In the genomic region with DNA sequence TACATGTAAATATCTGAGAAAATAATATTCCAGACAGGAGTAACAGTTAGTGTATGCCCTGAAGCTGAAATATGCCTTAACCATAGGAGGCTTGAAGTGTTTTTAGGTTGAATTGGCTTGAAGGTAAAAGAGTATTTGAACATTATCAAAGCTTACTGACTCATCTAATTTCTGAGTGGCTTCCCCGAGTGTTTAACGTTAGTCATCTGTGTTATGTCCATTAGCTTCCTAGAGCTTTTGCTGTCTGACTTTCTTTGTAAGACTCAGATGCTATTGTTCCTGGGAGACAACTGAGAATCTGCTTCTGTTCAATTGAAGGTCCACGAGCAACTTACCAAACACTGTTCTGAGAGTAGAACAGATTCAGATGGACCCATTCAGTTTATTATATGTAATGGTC, we compare ENCODE assay signal across 1 cellular context.
TF ChIP-seq lines count a peak whose summit lies in the region.

No MANE protein-coding gene starts in this region.

TF ChIP-seq in HCT116, 20 proteins besides CTCF, POLR2A, EP300 and RAD21 (continued from another document):
- TF ChIP-seq, protein P1, sequence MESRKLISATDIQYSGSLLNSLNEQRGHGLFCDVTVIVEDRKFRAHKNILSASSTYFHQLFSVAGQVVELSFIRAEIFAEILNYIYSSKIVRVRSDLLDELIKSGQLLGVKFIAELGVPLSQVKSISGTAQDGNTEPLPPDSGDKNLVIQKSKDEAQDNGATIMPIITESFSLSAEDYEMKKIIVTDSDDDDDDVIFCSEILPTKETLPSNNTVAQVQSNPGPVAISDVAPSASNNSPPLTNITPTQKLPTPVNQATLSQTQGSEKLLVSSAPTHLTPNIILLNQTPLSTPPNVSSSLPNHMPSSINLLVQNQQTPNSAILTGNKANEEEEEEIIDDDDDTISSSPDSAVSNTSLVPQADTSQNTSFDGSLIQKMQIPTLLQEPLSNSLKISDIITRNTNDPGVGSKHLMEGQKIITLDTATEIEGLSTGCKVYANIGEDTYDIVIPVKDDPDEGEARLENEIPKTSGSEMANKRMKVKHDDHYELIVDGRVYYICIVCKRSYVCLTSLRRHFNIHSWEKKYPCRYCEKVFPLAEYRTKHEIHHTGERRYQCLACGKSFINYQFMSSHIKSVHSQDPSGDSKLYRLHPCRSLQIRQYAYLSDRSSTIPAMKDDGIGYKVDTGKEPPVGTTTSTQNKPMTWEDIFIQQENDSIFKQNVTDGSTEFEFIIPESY (IDR thresholded peaks at IDR 0.05; ENCODE audit: extremely low read depth, insufficient replicate concordance, low read length), result no peak
- TF ChIP-seq ELF1 (IDR thresholded peaks at IDR 0.05; ENCODE audit: borderline replicate concordance, low read depth) (no peak), ATF3 (IDR thresholded peaks at IDR 0.05) (no peak), SRF (IDR thresholded peaks at IDR 0.05; ENCODE audit: low read depth) (0 out of 2 replicates have a peak, but pooled peaks have one; percentile 34), REST (IDR thresholded peaks at IDR 0.05; ENCODE audit: low read depth) (no peak), CEBPB (IDR thresholded peaks at IDR 0.05; ENCODE audit: low read depth) (no peak; the same call in 1 of the 2 replicates), EZH2 (IDR thresholded peaks at IDR 0.05) (no peak), SP1 (IDR thresholded peaks at IDR 0.05; ENCODE audit: low read depth) (peak; percentile 64)
